Comparison of ENCODE assay signal across 8 cellular contexts in genomic region chr9:124256517-124257069, GRCh38. TPM values are rescaled to one million over a fixed set of nuclear protein-coding genes. Genes with fewer than 3 reads are reported as not detected.
DNase-seq lines count a peak whose midpoint lies in the region; ATAC-seq and TF ChIP-seq lines count a peak whose summit lies in the region.

No MANE protein-coding gene starts in this region.

- H3K4me2 ChIP-seq in Karpas-422 (ENCODE audit: low read depth, low read length, poor library complexity, severe bottlenecking): peak overlapping the region; percentile 67

- peaks cover 21% of the 10 kb centered on the region for H3K4me1 ChIP-seq in CD8-positive, alpha-beta memory T cell (ENCODE audit: insufficient read depth, low read length)
- H3K4me1 ChIP-seq in Karpas-422 (ENCODE audit: low read length): peaks cover 55% of the 10 kb centered on the region
- H3K4me1 ChIP-seq in mucosa of descending colon (ENCODE audit: low read depth): peaks cover 19% of the 10 kb centered on the region

- H2AFZ ChIP-seq in Karpas-422 (ENCODE audit: low read length): no peak overlapping the region

- H3K79me2 ChIP-seq in Karpas-422 (ENCODE audit: low read length): peaks cover 34% of the 10 kb centered on the region

- no peaks in the 10 kb centered on the region for H3K9me2 ChIP-seq in Karpas-422 (replicated peaks; ENCODE audit: insufficient read depth, low read length)

- H3K27me3 ChIP-seq in CD8-positive, alpha-beta memory T cell (ENCODE audit: insufficient read depth, low read length, poor library complexity, severe bottlenecking): no peaks in the 10 kb centered on the region
- no peaks in the 10 kb centered on the region for H3K27me3 ChIP-seq in Karpas-422 (ENCODE audit: low read length)

- DNase-seq in CD8-positive, alpha-beta memory T cell: peak in 1 of 5 donors; percentile 10
- DNase-seq in Karpas-422 (peak; percentile 46), amniotic epithelial cell (ENCODE audit: low read depth) (peak; percentile 84), mucosa of descending colon (peak in 2 of 3 donors; percentile 29 to 46), GM20000 (ENCODE audit: low spot score) (no peak), SKM-1 treated with dmso at 0.1 percent for 144 hours (lab: John Stamatoyannopoulos, UW; ENCODE audit: unreplicated experiment) (no peak)
- no peak for DNase-seq in activated effector memory CD4-positive, alpha-beta T cell treated with anti-CD3 and anti-CD28 coated beads, Interleukin-2, amount 50 U/mL, for 16 hours

- no peaks in the 10 kb centered on the region for H3K36me3 ChIP-seq in CD8-positive, alpha-beta memory T cell (ENCODE audit: insufficient read depth, low read length)
- H3K36me3 ChIP-seq in Karpas-422 (ENCODE audit: insufficient read depth, low read length) (peaks cover 15% of the 10 kb centered on the region), mucosa of descending colon (ENCODE audit: low read depth) (no peaks in the 10 kb centered on the region)

- POLR2A ChIA-PET in CD8-positive, alpha-beta memory T cell (lab: Charles Lee): no interaction called here

- peak overlapping the region; percentile 69; the same call in 1 of the 2 replicates for H3K9ac ChIP-seq in Karpas-422 (ENCODE audit: low read length)

- H3K27ac Mint-ChIP-seq in CD8-positive, alpha-beta memory T cell: peak overlapping the region in 6 of 8 donors; percentile 7 to 85 (median 51)

- peak overlapping the region; percentile 90 to 96 (median 92) for H3K4me3 Mint-ChIP-seq in CD8-positive, alpha-beta memory T cell

- no peak overlapping the region for H3K27ac ChIP-seq in CD8-positive, alpha-beta memory T cell (ENCODE audit: low read depth, low read length)
- peak overlapping the region; percentile 49; the same call in 1 of the 2 replicates for H3K27ac ChIP-seq in Karpas-422 (ENCODE audit: low read length)

- H3K36me3 Mint-ChIP-seq in CD8-positive, alpha-beta memory T cell: peaks cover 0 to 6% (median 0%) of the 10 kb centered on the region in 3 donors

- no peaks in the 10 kb centered on the region for H3K9me3 ChIP-seq in CD8-positive, alpha-beta memory T cell (ENCODE audit: low read length)
- H3K9me3 ChIP-seq in Karpas-422 (ENCODE audit: low read length) (no peaks in the 10 kb centered on the region), mucosa of descending colon (no peaks in the 10 kb centered on the region)

- intact Hi-C loops in mucosa of descending colon (cut with DNase I, micrococcal nuclease): no loop called here

- H3K4me1 Mint-ChIP-seq in CD8-positive, alpha-beta memory T cell: peaks cover 42 to 58% (median 52%) of the 10 kb centered on the region in 3 donors

- H3K4me3 ChIP-seq in CD8-positive, alpha-beta memory T cell (ENCODE audit: low read length): no peak overlapping the region
- H3K4me3 ChIP-seq in Karpas-422 (ENCODE audit: low read length) (0 out of 2 replicates have a peak overlapping the region, but pooled peaks have one; percentile 68), mucosa of descending colon (no peak overlapping the region)

- peaks cover 0 to 3% of the 10 kb centered on the region in 2 donors for H3K27me3 Mint-ChIP-seq in CD8-positive, alpha-beta memory T cell

- CTCF ChIA-PET in CD8-positive, alpha-beta memory T cell (lab: Charles Lee): no interaction called here

- H3K9me3 Mint-ChIP-seq in CD8-positive, alpha-beta memory T cell: no peaks in the 10 kb centered on the region

- ATAC-seq in mucosa of descending colon: no peak
- no peak for ATAC-seq in GM21515 (IDR thresholded peaks at IDR 0.05; ENCODE audit: unreplicated experiment)

- no peak for TF ChIP-seq CTCF in mucosa of descending colon (IDR thresholded peaks at IDR 0.05)
- TF ChIP-seq CTCF in GM20000 (IDR thresholded peaks at IDR 0.05; ENCODE audit: extremely low read depth, missing control alignments): no peak

- no peaks in the 10 kb centered on the region for H4K20me1 ChIP-seq in Karpas-422 (ENCODE audit: insufficient read depth, low read depth, low read length)

RNA-seq across cellular contexts. Expression of gene NEK6, which starts 1.2 kb away (rescaled TPM):
- 10 to 100 TPM; 63.0 to 66.0 TPM for total RNA-seq in CD8-positive, alpha-beta memory T cell
- polyA plus RNA-seq in CD8-positive, alpha-beta memory T cell: 9.5 TPM
- total RNA-seq in Karpas-422 (2014; rRNA removed; shearing (Covaris generic); ENCODE audit: low replicate concordance): 77.9 and 93.3 TPM in 2 replicates
- total RNA-seq in mucosa of descending colon: 10 to 100 TPM; 41.1 to 65.0 (median 51.8) TPM

Comparison
In these comparisons a context has a peak if more than half of its experiments do, and no peak if none do; other contexts are left out.
1. DNase-seq: peak in Karpas-422 (single experiment), amniotic epithelial cell (single experiment) and mucosa of descending colon (2 of 3); none in GM20000 (single experiment), SKM-1 treated with dmso at 0.1 percent for 144 hours (single experiment) and activated effector memory CD4-positive, alpha-beta T cell treated with anti-CD3 and anti-CD28 coated beads, Interleukin-2, amount 50 U/mL, for 16 hours (single experiment).